ENCODE assay signal across 1 cellular context in the genomic region with DNA sequence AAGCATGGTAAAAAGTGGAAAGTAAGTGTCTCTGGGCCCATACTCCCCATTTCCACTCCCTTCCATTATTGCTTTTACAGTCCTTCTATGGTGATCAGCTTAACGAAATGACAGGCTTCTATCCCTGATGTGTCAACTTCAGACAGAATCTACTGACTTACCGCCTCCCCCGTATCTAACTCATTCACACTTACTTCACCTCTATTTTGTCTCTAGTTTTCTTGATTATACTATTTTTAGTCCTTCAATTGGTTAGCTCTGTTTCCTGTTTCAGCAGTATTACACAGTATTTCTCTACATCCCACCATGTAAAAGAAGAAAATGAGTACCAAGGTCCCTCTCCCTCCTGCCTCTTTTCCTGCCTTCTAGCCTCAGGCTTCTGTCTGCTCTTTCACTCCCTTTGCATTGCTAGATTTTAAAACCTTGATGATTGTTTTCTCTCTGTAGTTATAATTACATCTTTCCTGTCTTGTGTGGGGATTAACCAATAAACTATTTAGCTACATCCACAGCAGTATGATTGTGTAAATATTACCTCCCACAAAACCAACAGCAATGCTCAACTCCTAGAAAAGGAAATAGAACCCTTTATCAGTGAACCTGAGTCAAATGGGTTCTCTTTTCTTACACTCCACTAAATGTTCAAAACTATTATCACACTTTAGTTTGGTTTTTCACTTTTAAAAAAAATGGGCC.
TF ChIP-seq lines count a peak whose summit lies in the region.

No MANE protein-coding gene starts in this region.

TF ChIP-seq in GM23338, 12 proteins besides CTCF, POLR2A, EP300 and RAD21 (continued from another document):
- TF ChIP-seq, protein P1, sequence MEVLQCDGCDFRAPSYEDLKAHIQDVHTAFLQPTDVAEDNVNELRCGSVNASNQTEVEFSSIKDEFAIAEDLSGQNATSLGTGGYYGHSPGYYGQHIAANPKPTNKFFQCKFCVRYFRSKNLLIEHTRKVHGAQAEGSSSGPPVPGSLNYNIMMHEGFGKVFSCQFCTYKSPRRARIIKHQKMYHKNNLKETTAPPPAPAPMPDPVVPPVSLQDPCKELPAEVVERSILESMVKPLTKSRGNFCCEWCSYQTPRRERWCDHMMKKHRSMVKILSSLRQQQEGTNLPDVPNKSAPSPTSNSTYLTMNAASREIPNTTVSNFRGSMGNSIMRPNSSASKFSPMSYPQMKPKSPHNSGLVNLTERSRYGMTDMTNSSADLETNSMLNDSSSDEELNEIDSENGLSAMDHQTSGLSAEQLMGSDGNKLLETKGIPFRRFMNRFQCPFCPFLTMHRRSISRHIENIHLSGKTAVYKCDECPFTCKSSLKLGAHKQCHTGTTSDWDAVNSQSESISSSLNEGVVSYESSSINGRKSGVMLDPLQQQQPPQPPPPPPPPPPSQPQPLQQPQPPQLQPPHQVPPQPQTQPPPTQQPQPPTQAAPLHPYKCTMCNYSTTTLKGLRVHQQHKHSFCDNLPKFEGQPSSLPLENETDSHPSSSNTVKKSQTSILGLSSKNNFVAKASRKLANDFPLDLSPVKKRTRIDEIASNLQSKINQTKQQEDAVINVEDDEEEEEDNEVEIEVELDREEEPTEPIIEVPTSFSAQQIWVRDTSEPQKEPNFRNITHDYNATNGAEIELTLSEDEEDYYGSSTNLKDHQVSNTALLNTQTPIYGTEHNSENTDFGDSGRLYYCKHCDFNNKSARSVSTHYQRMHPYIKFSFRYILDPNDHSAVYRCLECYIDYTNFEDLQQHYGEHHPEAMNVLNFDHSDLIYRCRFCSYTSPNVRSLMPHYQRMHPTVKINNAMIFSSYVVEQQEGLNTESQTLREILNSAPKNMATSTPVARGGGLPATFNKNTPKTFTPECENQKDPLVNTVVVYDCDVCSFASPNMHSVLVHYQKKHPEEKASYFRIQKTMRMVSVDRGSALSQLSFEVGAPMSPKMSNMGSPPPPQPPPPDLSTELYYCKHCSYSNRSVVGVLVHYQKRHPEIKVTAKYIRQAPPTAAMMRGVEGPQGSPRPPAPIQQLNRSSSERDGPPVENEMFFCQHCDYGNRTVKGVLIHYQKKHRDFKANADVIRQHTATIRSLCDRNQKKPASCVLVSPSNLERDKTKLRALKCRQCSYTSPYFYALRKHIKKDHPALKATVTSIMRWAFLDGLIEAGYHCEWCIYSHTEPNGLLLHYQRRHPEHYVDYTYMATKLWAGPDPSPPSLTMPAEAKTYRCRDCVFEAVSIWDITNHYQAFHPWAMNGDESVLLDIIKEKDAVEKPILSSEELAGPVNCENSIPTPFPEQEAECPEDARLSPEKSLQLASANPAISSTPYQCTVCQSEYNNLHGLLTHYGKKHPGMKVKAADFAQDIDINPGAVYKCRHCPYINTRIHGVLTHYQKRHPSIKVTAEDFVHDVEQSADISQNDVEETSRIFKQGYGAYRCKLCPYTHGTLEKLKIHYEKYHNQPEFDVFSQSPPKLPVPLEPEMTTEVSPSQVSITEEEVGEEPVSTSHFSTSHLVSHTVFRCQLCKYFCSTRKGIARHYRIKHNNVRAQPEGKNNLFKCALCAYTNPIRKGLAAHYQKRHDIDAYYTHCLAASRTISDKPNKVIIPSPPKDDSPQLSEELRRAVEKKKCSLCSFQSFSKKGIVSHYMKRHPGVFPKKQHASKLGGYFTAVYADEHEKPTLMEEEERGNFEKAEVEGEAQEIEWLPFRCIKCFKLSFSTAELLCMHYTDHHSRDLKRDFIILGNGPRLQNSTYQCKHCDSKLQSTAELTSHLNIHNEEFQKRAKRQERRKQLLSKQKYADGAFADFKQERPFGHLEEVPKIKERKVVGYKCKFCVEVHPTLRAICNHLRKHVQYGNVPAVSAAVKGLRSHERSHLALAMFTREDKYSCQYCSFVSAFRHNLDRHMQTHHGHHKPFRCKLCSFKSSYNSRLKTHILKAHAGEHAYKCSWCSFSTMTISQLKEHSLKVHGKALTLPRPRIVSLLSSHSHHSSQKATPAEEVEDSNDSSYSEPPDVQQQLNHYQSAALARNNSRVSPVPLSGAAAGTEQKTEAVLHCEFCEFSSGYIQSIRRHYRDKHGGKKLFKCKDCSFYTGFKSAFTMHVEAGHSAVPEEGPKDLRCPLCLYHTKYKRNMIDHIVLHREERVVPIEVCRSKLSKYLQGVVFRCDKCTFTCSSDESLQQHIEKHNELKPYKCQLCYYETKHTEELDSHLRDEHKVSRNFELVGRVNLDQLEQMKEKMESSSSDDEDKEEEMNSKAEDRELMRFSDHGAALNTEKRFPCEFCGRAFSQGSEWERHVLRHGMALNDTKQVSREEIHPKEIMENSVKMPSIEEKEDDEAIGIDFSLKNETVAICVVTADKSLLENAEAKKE (CRISPR knock-in tag; IDR thresholded peaks at IDR 0.05): no peak
- no peak for TF ChIP-seq CREB1 (CRISPR knock-in tag; IDR thresholded peaks at IDR 0.05; ENCODE audit: low read depth)
- TF ChIP-seq ZNF114 (CRISPR knock-in tag; IDR thresholded peaks at IDR 0.05): no peak
- no peak for TF ChIP-seq NANOG (IDR thresholded peaks at IDR 0.05; ENCODE audit: borderline replicate concordance)
